Comparison of ENCODE assay signal across 10 cellular contexts in the genomic region with DNA sequence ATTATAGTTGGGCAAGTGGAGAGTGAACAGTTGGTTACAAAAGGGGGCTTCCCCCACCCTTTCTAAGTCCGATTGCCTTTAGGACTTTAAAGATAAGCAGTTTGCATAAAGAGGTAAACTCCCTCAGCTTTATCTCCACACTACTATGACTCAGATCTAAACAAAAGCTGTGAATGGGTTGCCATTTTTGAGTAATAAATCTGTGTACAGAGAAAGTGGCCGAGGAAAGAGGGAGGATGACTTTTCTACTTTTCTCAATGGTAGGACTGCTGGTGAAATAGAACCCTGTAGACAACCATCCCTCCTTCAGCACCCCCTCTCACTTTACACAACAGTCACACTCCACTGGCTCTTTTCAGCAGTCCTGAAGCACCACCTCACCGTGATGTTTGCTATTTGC.
DNase-seq lines count a peak whose midpoint lies in the region; ATAC-seq lines count a peak whose summit lies in the region.
"Had no signal": no experiment of that assay in that cellular context is flagged by ENCODE, and none has a peak within 500 bp of the region (broad histone marks: within the 10 kb centered on the region; RNA-seq: fewer than 3 reads in every experiment).

No MANE protein-coding gene starts in this region.

- ATAC-seq in GM18907 (IDR thresholded peaks at IDR 0.05; ENCODE audit: unreplicated experiment) (peak; percentile 83), GM21723 (IDR thresholded peaks at IDR 0.05; ENCODE audit: unreplicated experiment) (peak; percentile 91), HG03457 (IDR thresholded peaks at IDR 0.05; ENCODE audit: unreplicated experiment) (peak; percentile 74), left colon (peak; percentile 80)

- intact Hi-C loops in left colon (cut with DNase I, micrococcal nuclease) = no loop called here

- no peak for DNase-seq in left colon
- DNase-seq in GOT3 (lab: John Stamatoyannopoulos, UW) = no peak
- no peak for DNase-seq in HuH-7.5 (ENCODE audit: low spot score)
- DNase-seq in epidermal melanocyte (ENCODE audit: insufficient read length, low spot score) = no peak
- DNase-seq: activated T-cell treated with anti-CD3 and anti-CD28 coated beads, Interleukin-2, amount 50 U/mL, for 1 hour; SK-N-SH; spleen had no signal
